16 cellular contexts compared by ENCODE assay signal in genomic region chr22:49512471-49512870, GRCh38.
DNase-seq lines count a peak whose midpoint lies in the region; ATAC-seq and TF ChIP-seq lines count a peak whose summit lies in the region.
"Had no signal": no experiment of that assay in that cellular context is flagged by ENCODE, and none has a peak within 500 bp of the region (broad histone marks: within the 10 kb centered on the region; RNA-seq: fewer than 3 reads in every experiment).

No MANE protein-coding gene starts in this region.

- no peak overlapping the region for H3K4me3 Mint-ChIP-seq in CD4-positive, alpha-beta T cell

- DNase-seq in CD4-positive, alpha-beta T cell, result no peak
- no peak for DNase-seq in OCI-LY7 (ENCODE audit: low spot score)
- DNase-seq in DMS53 treated with DMSO at 0.1 percent for 48 hours (lab: John Stamatoyannopoulos, UW; ENCODE audit: unreplicated experiment), result no peak
- DNase-seq in UCSD-AML1 (lab: John Stamatoyannopoulos, UW; ENCODE audit: unreplicated experiment), result no peak
- no peak for DNase-seq in effector CD4-positive, alpha-beta T cell
- no peak for DNase-seq in heart left ventricle
- DNase-seq: activated CD4-positive, CD25-positive, alpha-beta regulatory T cell treated with anti-CD3 and anti-CD28 coated beads, Interleukin-2, amount 50 U/mL, for 72 hours; activated T-cell treated with anti-CD3 and anti-CD28 coated beads for 4 hours; cerebellar nuclear complex; hypothalamus; left colon; MM.1S; stimulated activated CD4-positive, alpha-beta T cell treated with anti-CD3 and anti-CD28 coated beads, Interleukin-2, amount 100 ng/mL, for 24 hours had no signal

- peak overlapping the region; percentile 97 for H2AFZ ChIP-seq in OCI-LY7 (ENCODE audit: low read length)

- WGBS in heart left ventricle, 4 donors, result 69 to 77% (median 74%) methylated on average over 4 of the region's 4 CpGs

- POLR2A ChIA-PET in CD4-positive, alpha-beta T cell (lab: Charles Lee), result no interaction called here
- POLR2A ChIA-PET in OCI-LY7 (lab: Charles Lee), result no interaction called here

- H4K20me1 ChIP-seq in OCI-LY7 (ENCODE audit: insufficient read depth, low read length), result no peaks in the 10 kb centered on the region

- peaks cover 21% of the 10 kb centered on the region for H3K4me1 Mint-ChIP-seq in CD4-positive, alpha-beta T cell (ENCODE audit: low read depth)

- peak overlapping the region; percentile 28 for H3K4me3 ChIP-seq in HUES6 (ENCODE audit: low read depth, low read length)
- peak overlapping the region; percentile 41 for H3K4me3 ChIP-seq in OCI-LY7 (ENCODE audit: low read depth, low read length, poor library complexity, severe bottlenecking)
- H3K4me3 ChIP-seq in iPS-18c (ENCODE audit: insufficient read depth, low read depth, low read length), result 0 out of 2 replicates have a peak overlapping the region, but pooled peaks have one; percentile 9
- no peak overlapping the region for H3K4me3 ChIP-seq in heart left ventricle
- H3K4me3 ChIP-seq: right lobe of liver had no signal

- H3K79me2 ChIP-seq in OCI-LY7 (ENCODE audit: insufficient read depth, low read depth, low read length), result no peaks in the 10 kb centered on the region

- H3K27me3 ChIP-seq in CD4-positive, alpha-beta T cell (ENCODE audit: control insufficient read depth, insufficient read depth, low read length), result no peaks in the 10 kb centered on the region
- H3K27me3 ChIP-seq in HUES6 (ENCODE audit: control insufficient read depth, insufficient read depth, low read length) (no peaks in the 10 kb centered on the region), heart left ventricle (no peaks in the 10 kb centered on the region)
- H3K27me3 ChIP-seq: right lobe of liver had no signal

- H3K9me3 Mint-ChIP-seq in CD4-positive, alpha-beta T cell, result peaks cover 14% of the 10 kb centered on the region

- peak overlapping the region; percentile 54 for H3K4me2 ChIP-seq in OCI-LY7 (ENCODE audit: low read length)

- H3K27me3 Mint-ChIP-seq in CD4-positive, alpha-beta T cell, result no peaks in the 10 kb centered on the region

- TF ChIP-seq CTCF in CD4-positive, alpha-beta T cell (IDR thresholded peaks at IDR 0.05), result no peak
- no peak for TF ChIP-seq CTCF in OCI-LY7 (conservative IDR thresholded peaks at IDR 0.05; ENCODE audit: low read length)
- no peak for TF ChIP-seq CTCF in heart left ventricle (IDR thresholded peaks at IDR 0.05)

- intact Hi-C loops in CD4-positive, alpha-beta T cell (cut with DNase I, micrococcal nuclease), result no loop called here
- intact Hi-C loops in OCI-LY7 (cut with micrococcal nuclease; ENCODE audit: unreplicated experiment) (no loop called here), heart left ventricle (cut with DNase I) (no loop called here)

- H3K9me2 ChIP-seq in OCI-LY7 (ENCODE audit: insufficient read depth, low read length), result no peaks in the 10 kb centered on the region

- H3K36me3 ChIP-seq in HUES6 (ENCODE audit: control insufficient read depth, insufficient read depth, low read length) (no peaks in the 10 kb centered on the region), OCI-LY7 (ENCODE audit: insufficient read depth, low read length) (peaks cover 10% of the 10 kb centered on the region), heart left ventricle (no peaks in the 10 kb centered on the region)
- H3K36me3 ChIP-seq: right lobe of liver had no signal

- H3K9me3 ChIP-seq in CD4-positive, alpha-beta T cell (ENCODE audit: control insufficient read depth, low read length), result peaks cover 18% of the 10 kb centered on the region
- H3K9me3 ChIP-seq in HUES6 (ENCODE audit: control insufficient read depth, insufficient read depth, low read depth, low read length) (peaks cover 16% of the 10 kb centered on the region), OCI-LY7 (ENCODE audit: low read length) (peaks cover 29% of the 10 kb centered on the region), iPS-18c (ENCODE audit: control insufficient read depth, insufficient read depth, low read length) (peaks cover 6% of the 10 kb centered on the region), heart left ventricle (peaks cover 0 to 14% (median 5%) of the 10 kb centered on the region in 12 donors)

- no peak overlapping the region for H3K9ac ChIP-seq in HUES6 (ENCODE audit: low read length)

- peak overlapping the region; percentile 70 for H3K27ac ChIP-seq in CD4-positive, alpha-beta T cell (ENCODE audit: low read depth, low read length)
- peak overlapping the region; percentile 34; the same call in 1 of the 2 replicates for H3K27ac ChIP-seq in HUES6 (ENCODE audit: low read depth, low read length)
- no peak overlapping the region for H3K27ac ChIP-seq in OCI-LY7 (ENCODE audit: low read depth, low read length, poor library complexity, severe bottlenecking)
- no peak overlapping the region for H3K27ac ChIP-seq in heart left ventricle
- H3K27ac ChIP-seq: right lobe of liver had no signal

- no peak for TF ChIP-seq POLR2A in heart left ventricle (IDR thresholded peaks at IDR 0.05)

- H3K27ac Mint-ChIP-seq in CD4-positive, alpha-beta T cell, result peak overlapping the region; percentile 91

- CTCF ChIA-PET in CD4-positive, alpha-beta T cell (lab: Charles Lee), result no interaction called here
- CTCF ChIA-PET in OCI-LY7 (lab: Charles Lee; ENCODE audit: unreplicated experiment), result no interaction called here

- no TSS peak for BruUV-seq in OCI-LY7 (replicated peaks; lab: Mats Ljungman, UMichigan)

- ATAC-seq in CD4-positive, alpha-beta T cell (ENCODE audit: poor library complexity), result no peak
- no peak for ATAC-seq in heart left ventricle
- ATAC-seq: left colon, right lobe of liver had no signal

- H3K36me3 Mint-ChIP-seq in CD4-positive, alpha-beta T cell (ENCODE audit: low read depth), result peaks cover 52% of the 10 kb centered on the region

- H3K4me1 ChIP-seq in HUES6 (ENCODE audit: control insufficient read depth, insufficient read depth, low read length) (peaks cover 30% of the 10 kb centered on the region), OCI-LY7 (ENCODE audit: insufficient read depth, low read length, poor library complexity, severe bottlenecking) (peaks cover 16% of the 10 kb centered on the region), heart left ventricle (no peaks in the 10 kb centered on the region)
- H3K4me1 ChIP-seq: right lobe of liver had no signal

Comparison
In these comparisons a context has a peak if more than half of its experiments do, and no peak if none do; other contexts are left out.
1. H3K27ac ChIP-seq: peak in CD4-positive, alpha-beta T cell (single experiment) and HUES6 (single experiment); none in OCI-LY7 (single experiment) and heart left ventricle (0 of 12).
2. H3K4me3 ChIP-seq: peak in HUES6 (single experiment), OCI-LY7 (single experiment) and iPS-18c (single experiment); none in heart left ventricle (0 of 12).